In the genomic region with DNA sequence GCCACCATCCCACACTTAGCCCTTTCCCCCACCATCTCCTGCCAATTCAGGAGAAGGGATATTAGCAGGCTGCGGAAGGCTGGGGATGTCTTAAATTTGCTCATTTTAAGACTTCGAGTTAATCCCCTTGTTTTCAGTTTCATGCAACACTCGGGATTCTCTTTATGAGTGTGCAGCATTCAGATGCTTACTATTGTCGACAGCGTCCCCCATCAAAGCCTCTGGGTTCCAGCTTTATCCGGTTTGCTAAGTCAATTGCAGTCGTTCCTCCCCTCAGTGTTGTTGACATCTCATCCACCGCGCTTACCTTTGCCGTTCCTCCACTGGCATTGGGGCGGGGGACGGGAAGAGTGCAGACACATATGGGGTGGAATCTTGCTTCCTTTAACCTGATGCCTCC, we compare ENCODE assay signal across 26 cellular contexts.
"Had no signal": no experiment of that assay in that cellular context is flagged by ENCODE, and none has a peak within 500 bp of the region (broad histone marks: within the 10 kb centered on the region; RNA-seq: fewer than 3 reads in every experiment).

No MANE protein-coding gene starts in this region.

- H3K27ac ChIP-seq: body of pancreas, Peyer's patch, RWPE1, SJSA1 had no signal

- DNase-seq: activated B cell treated with CpG ODN at 0.5 μM for 24 hours; activated CD4-positive, alpha-beta T cell treated with anti-CD3 and anti-CD28 coated beads for 1 hour; activated CD4-positive, alpha-beta T cell treated with anti-CD3 and anti-CD28 coated beads, Interleukin-2, amount 10 ng/mL, durations not matched to agents 24 days and 14 days; activated CD4-positive, alpha-beta T cell treated with anti-CD3 and anti-CD28 coated beads, Interleukin-2, amount 50 U/mL, for 48 hours; activated effector memory CD4-positive, alpha-beta T cell treated with Interleukin-2 at 50 U/mL for 16 hours; activated naive CD4-positive, alpha-beta T cell; activated T-cell treated with anti-CD3 and anti-CD28 coated beads for 4 hours; aorta; body of pancreas; central memory CD4-positive, alpha-beta T cell; MG63; NCI-H1105; NCI-H1436; NCI-H1694 treated with DMSO at 0.1 percent for 48 hours; NCI-H2029 treated with DMSO at 0.1 percent for 48 hours; NCI-H345; NCI-H510A treated with DMSO at 0.1 percent for 48 hours; NCI-H69; NK-92 treated with Interleukin-12 subunit alpha and Interleukin-12 subunit beta, amount 100 ng/mL, for 24 hours; Peyer's patch; SHP77 had no signal

- H3K4me3 ChIP-seq: body of pancreas, MG63, Peyer's patch, SJSA1 had no signal

- ATAC-seq: body of pancreas, SK-N-SH treated with all-trans-retinoic acid at 6 μM for 48 hours had no signal

- H3K36me3 ChIP-seq: MG63, Peyer's patch, SJSA1 had no signal

- H3K4me1 Mint-ChIP-seq: activated B cell treated with CpG ODN at 0.5 μM for 24 hours; activated naive CD4-positive, alpha-beta T cell treated with anti-CD3 and anti-CD28 coated beads, Interleukin-2, amount 50 U/mL, for 24 hours had no signal

- H3K9me3 ChIP-seq: body of pancreas, MG63, Peyer's patch, SJSA1 had no signal

- H3K36me3 Mint-ChIP-seq: activated naive CD4-positive, alpha-beta T cell treated with anti-CD3 and anti-CD28 coated beads, Interleukin-2, amount 50 U/mL, for 24 hours had no signal

- H3K4me1 ChIP-seq: Peyer's patch, SJSA1 had no signal

- H3K27me3 ChIP-seq: body of pancreas, MG63, Peyer's patch, SJSA1 had no signal

- H3K9me3 Mint-ChIP-seq: activated B cell treated with CpG ODN at 0.5 μM for 24 hours; activated CD4-positive, alpha-beta T cell treated with anti-CD3 and anti-CD28 coated beads, Interleukin-2, amount 10 ng/mL, durations not matched to agents 24 days and 14 days; activated naive CD4-positive, alpha-beta T cell treated with anti-CD3 and anti-CD28 coated beads, Interleukin-2, amount 50 U/mL, for 24 hours; T-helper 1 cell treated with Interleukin-12 subunit alpha and Interleukin-12 subunit beta and Interleukin-4 antibody, amounts not matched to agents 30 μg/mL and 1 μg/mL, for 36 hours had no signal

- H3K27ac Mint-ChIP-seq: activated B cell treated with CpG ODN at 0.5 μM for 24 hours; activated CD4-positive, alpha-beta T cell treated with anti-CD3 and anti-CD28 coated beads, Interleukin-2, amount 10 ng/mL, durations not matched to agents 24 days and 14 days; activated naive CD4-positive, alpha-beta T cell treated with anti-CD3 and anti-CD28 coated beads, Interleukin-2, amount 50 U/mL, for 24 hours; T-helper 1 cell treated with Interleukin-12 subunit alpha and Interleukin-12 subunit beta and Interleukin-4 antibody, amounts not matched to agents 30 μg/mL and 1 μg/mL, for 36 hours had no signal

- H3K4me3 Mint-ChIP-seq: activated B cell treated with CpG ODN at 0.5 μM for 24 hours; activated CD4-positive, alpha-beta T cell treated with anti-CD3 and anti-CD28 coated beads, Interleukin-2, amount 10 ng/mL, durations not matched to agents 24 days and 14 days; activated naive CD4-positive, alpha-beta T cell treated with anti-CD3 and anti-CD28 coated beads, Interleukin-2, amount 50 U/mL, for 24 hours; T-helper 1 cell treated with Interleukin-12 subunit alpha and Interleukin-12 subunit beta and Interleukin-4 antibody, amounts not matched to agents 30 μg/mL and 1 μg/mL, for 36 hours had no signal
